In genomic region chr2:51006641-51007040, GRCh38 we compare ENCODE assay signal across 2 cellular contexts.
TF ChIP-seq lines count a peak whose summit lies in the region.

No MANE protein-coding gene starts in this region.

TF ChIP-seq in GM23338, 12 proteins besides CTCF, POLR2A, EP300 and RAD21 (continued from another document):
- TF ChIP-seq, protein P1, sequence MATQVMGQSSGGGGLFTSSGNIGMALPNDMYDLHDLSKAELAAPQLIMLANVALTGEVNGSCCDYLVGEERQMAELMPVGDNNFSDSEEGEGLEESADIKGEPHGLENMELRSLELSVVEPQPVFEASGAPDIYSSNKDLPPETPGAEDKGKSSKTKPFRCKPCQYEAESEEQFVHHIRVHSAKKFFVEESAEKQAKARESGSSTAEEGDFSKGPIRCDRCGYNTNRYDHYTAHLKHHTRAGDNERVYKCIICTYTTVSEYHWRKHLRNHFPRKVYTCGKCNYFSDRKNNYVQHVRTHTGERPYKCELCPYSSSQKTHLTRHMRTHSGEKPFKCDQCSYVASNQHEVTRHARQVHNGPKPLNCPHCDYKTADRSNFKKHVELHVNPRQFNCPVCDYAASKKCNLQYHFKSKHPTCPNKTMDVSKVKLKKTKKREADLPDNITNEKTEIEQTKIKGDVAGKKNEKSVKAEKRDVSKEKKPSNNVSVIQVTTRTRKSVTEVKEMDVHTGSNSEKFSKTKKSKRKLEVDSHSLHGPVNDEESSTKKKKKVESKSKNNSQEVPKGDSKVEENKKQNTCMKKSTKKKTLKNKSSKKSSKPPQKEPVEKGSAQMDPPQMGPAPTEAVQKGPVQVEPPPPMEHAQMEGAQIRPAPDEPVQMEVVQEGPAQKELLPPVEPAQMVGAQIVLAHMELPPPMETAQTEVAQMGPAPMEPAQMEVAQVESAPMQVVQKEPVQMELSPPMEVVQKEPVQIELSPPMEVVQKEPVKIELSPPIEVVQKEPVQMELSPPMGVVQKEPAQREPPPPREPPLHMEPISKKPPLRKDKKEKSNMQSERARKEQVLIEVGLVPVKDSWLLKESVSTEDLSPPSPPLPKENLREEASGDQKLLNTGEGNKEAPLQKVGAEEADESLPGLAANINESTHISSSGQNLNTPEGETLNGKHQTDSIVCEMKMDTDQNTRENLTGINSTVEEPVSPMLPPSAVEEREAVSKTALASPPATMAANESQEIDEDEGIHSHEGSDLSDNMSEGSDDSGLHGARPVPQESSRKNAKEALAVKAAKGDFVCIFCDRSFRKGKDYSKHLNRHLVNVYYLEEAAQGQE (IDR thresholded peaks at IDR 0.05; ENCODE audit: unreplicated experiment) = no peak
- no peak for TF ChIP-seq NANOG (IDR thresholded peaks at IDR 0.05; ENCODE audit: borderline replicate concordance)
- TF ChIP-seq ZNF331 (CRISPR knock-in tag; IDR thresholded peaks at IDR 0.05; ENCODE audit: low read depth) = no peak
- no peak for TF ChIP-seq ZNF462 (CRISPR knock-in tag; IDR thresholded peaks at IDR 0.05)
- no peak for TF ChIP-seq EZH2phosphoT487 (IDR thresholded peaks at IDR 0.05; ENCODE audit: unreplicated experiment)
- TF ChIP-seq CREB1 (CRISPR knock-in tag; IDR thresholded peaks at IDR 0.05; ENCODE audit: low read depth) = no peak
- TF ChIP-seq POLR2AphosphoS5 (IDR thresholded peaks at IDR 0.05; ENCODE audit: low read depth) = no peak
- TF ChIP-seq EZH2 (IDR thresholded peaks at IDR 0.05; ENCODE audit: low read depth, unreplicated experiment) = no peak
- no peak for TF ChIP-seq JUNB (IDR thresholded peaks at IDR 0.05; ENCODE audit: unreplicated experiment)
- TF ChIP-seq ETS1 (IDR thresholded peaks at IDR 0.05) = no peak
- TF ChIP-seq ZNF114 (CRISPR knock-in tag; IDR thresholded peaks at IDR 0.05) = no peak

TF ChIP-seq in WTC11, 78 proteins besides CTCF, POLR2A, EP300 and RAD21 (continued from another document):
- TF ChIP-seq, protein P2, sequence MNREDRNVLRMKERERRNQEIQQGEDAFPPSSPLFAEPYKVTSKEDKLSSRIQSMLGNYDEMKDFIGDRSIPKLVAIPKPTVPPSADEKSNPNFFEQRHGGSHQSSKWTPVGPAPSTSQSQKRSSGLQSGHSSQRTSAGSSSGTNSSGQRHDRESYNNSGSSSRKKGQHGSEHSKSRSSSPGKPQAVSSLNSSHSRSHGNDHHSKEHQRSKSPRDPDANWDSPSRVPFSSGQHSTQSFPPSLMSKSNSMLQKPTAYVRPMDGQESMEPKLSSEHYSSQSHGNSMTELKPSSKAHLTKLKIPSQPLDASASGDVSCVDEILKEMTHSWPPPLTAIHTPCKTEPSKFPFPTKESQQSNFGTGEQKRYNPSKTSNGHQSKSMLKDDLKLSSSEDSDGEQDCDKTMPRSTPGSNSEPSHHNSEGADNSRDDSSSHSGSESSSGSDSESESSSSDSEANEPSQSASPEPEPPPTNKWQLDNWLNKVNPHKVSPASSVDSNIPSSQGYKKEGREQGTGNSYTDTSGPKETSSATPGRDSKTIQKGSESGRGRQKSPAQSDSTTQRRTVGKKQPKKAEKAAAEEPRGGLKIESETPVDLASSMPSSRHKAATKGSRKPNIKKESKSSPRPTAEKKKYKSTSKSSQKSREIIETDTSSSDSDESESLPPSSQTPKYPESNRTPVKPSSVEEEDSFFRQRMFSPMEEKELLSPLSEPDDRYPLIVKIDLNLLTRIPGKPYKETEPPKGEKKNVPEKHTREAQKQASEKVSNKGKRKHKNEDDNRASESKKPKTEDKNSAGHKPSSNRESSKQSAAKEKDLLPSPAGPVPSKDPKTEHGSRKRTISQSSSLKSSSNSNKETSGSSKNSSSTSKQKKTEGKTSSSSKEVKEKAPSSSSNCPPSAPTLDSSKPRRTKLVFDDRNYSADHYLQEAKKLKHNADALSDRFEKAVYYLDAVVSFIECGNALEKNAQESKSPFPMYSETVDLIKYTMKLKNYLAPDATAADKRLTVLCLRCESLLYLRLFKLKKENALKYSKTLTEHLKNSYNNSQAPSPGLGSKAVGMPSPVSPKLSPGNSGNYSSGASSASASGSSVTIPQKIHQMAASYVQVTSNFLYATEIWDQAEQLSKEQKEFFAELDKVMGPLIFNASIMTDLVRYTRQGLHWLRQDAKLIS (CRISPR knock-in tag; IDR thresholded peaks at IDR 0.05; ENCODE audit: borderline replicate concordance) = no peak
- TF ChIP-seq, protein P3, sequence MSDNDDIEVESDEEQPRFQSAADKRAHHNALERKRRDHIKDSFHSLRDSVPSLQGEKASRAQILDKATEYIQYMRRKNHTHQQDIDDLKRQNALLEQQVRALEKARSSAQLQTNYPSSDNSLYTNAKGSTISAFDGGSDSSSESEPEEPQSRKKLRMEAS (CRISPR knock-in tag; IDR thresholded peaks at IDR 0.05) = no peak
- TF ChIP-seq ATF6 (CRISPR knock-in tag; IDR thresholded peaks at IDR 0.05) (no peak), MYBL2 (CRISPR knock-in tag; IDR thresholded peaks at IDR 0.05) (no peak), ZNF263 (CRISPR knock-in tag; IDR thresholded peaks at IDR 0.05; ENCODE audit: low read depth) (no peak), ATF1 (CRISPR knock-in tag; IDR thresholded peaks at IDR 0.05) (no peak)
